Comparison of ENCODE assay signal across 8 cellular contexts in the genomic region with DNA sequence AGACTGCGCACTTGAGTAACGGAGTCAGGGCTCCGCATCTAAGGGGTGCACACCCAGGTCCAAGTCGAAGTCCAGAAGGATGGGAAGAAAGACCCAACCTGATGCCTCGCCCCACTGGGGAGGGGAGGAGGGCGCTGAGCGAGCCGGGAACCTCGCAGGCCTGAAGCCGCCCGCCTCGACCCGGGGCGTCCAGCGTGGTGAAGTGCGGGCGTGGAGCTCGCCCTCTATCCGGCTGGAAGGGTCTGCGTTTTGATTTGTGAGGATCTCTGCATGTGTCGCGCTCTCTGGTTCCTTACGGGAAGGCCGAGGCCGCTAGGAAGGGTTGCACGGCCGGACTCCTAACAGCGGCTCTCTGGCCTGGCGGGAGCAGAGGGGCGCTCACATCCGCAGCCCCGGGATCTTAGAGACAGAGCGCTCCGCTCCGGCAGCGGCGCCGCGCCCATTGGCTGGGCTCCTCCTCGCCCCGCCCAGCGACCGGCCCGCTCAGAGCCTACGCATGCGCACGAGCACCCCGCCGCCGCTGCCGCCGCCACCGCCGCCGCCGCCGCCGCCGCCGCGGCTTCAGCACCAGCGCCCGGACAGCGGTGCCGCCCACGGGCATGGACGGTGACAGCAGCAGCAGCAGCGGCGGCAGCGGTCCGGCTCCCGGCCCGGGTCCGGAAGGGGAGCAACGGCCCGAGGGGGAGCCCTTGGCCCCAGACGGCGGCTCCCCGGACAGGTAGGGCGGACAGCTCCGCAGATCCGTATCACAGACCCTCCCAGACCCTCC. TPM values are rescaled to one million over a fixed set of nuclear protein-coding genes. Genes with fewer than 3 reads are reported as not detected.
A peak's percentile ranks its signal among the peaks of the same experiment; 100 is the strongest.
DNase-seq lines count a peak whose midpoint lies in the region; ATAC-seq, FAIRE-seq and TF ChIP-seq lines count a peak whose summit lies in the region.

A gene with protein sequence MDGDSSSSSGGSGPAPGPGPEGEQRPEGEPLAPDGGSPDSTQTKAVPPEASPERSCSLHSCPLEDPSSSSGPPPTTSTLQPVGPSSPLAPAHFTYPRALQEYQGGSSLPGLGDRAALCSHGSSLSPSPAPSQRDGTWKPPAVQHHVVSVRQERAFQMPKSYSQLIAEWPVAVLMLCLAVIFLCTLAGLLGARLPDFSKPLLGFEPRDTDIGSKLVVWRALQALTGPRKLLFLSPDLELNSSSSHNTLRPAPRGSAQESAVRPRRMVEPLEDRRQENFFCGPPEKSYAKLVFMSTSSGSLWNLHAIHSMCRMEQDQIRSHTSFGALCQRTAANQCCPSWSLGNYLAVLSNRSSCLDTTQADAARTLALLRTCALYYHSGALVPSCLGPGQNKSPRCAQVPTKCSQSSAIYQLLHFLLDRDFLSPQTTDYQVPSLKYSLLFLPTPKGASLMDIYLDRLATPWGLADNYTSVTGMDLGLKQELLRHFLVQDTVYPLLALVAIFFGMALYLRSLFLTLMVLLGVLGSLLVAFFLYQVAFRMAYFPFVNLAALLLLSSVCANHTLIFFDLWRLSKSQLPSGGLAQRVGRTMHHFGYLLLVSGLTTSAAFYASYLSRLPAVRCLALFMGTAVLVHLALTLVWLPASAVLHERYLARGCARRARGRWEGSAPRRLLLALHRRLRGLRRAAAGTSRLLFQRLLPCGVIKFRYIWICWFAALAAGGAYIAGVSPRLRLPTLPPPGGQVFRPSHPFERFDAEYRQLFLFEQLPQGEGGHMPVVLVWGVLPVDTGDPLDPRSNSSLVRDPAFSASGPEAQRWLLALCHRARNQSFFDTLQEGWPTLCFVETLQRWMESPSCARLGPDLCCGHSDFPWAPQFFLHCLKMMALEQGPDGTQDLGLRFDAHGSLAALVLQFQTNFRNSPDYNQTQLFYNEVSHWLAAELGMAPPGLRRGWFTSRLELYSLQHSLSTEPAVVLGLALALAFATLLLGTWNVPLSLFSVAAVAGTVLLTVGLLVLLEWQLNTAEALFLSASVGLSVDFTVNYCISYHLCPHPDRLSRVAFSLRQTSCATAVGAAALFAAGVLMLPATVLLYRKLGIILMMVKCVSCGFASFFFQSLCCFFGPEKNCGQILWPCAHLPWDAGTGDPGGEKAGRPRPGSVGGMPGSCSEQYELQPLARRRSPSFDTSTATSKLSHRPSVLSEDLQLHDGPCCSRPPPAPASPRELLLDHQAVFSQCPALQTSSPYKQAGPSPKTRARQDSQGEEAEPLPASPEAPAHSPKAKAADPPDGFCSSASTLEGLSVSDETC (N-terminal part only) (plus strand): TSS at position 497 of the 769 bp plus-strand sequence. CDS start 103 bp downstream, at position 600.

- H3K36me3 ChIP-seq in left ventricle myocardium inferior (no peaks in the 10 kb centered on the region), upper lobe of left lung (no peaks in the 10 kb centered on the region)

- peak within 1 kb of the TSS; percentile 72 for H3K4me3 Mint-ChIP-seq in progenitor cell of endocrine pancreas (ENCODE audit: low read depth)

- peaks cover 32% of the 10 kb centered on the region for H3K4me1 ChIP-seq in left ventricle myocardium inferior
- H3K4me1 ChIP-seq in upper lobe of left lung: peaks cover 9 to 19% (median 16%) of the 10 kb centered on the region in 4 donors

- FAIRE-seq in GM12892 (lab: Jason Lieb, UNC): peak; percentile 93

- DNase-seq in GM12892 (ENCODE audit: insufficient read length) (peak; percentile 99), NCI-H146 treated with DMSO at 0.1 percent for 48 hours (lab: John Stamatoyannopoulos, UW; ENCODE audit: unreplicated experiment) (peak; percentile 56), T-helper 2 cell (peak; percentile 84 to 88 (median 86)), amniotic stem cell (lab: John Stamatoyannopoulos, UW) (peak; percentile 42), left ventricle myocardium inferior (peak; percentile 88), progenitor cell of endocrine pancreas (ENCODE audit: low spot score, unreplicated experiment) (peak; percentile 92), upper lobe of left lung (peak; percentile 87 to 99)

- peaks cover 3% of the 10 kb centered on the region for H3K4me1 Mint-ChIP-seq in progenitor cell of endocrine pancreas (ENCODE audit: low read depth)

- no peaks in the 10 kb centered on the region for H3K36me3 Mint-ChIP-seq in progenitor cell of endocrine pancreas (ENCODE audit: insufficient read depth)

- TF ChIP-seq EP300 in upper lobe of left lung (IDR thresholded peaks at IDR 0.05): no peak

- H3K4me3 ChIP-seq in left ventricle myocardium inferior (peak within 1 kb of the TSS; percentile 76), upper lobe of left lung (peak within 1 kb of the TSS; percentile 25 to 63 (median 54))

- H3K27ac Mint-ChIP-seq in progenitor cell of endocrine pancreas: peak within 1 kb of the TSS; percentile 74

- peak within 1 kb of the TSS; percentile 60 for H3K27ac ChIP-seq in left ventricle myocardium inferior (replicated peaks)
- no peak within 1 kb of the TSS for H3K27ac ChIP-seq in upper lobe of left lung

- TF ChIP-seq CTCF in left ventricle myocardium inferior (IDR thresholded peaks at IDR 0.05; ENCODE audit: borderline replicate concordance): no peak
- no peak for TF ChIP-seq CTCF in progenitor cell of endocrine pancreas (IDR thresholded peaks at IDR 0.05; ENCODE audit: unreplicated experiment)
- TF ChIP-seq CTCF in upper lobe of left lung (IDR thresholded peaks at IDR 0.05): peak in 3 of 6 experiments; percentile 10 to 28 (median 12)

- peaks cover 74% of the 10 kb centered on the region for H3K27me3 Mint-ChIP-seq in progenitor cell of endocrine pancreas

- ATAC-seq in HG02798 (IDR thresholded peaks at IDR 0.05; ENCODE audit: poor library complexity, unreplicated experiment): peak; percentile 86
- peak; percentile 76 to 96 for ATAC-seq in upper lobe of left lung (ENCODE audit: low FRiP score in 2 of 2)

- H3K9me3 ChIP-seq in left ventricle myocardium inferior (replicated peaks) (no peaks in the 10 kb centered on the region), upper lobe of left lung (no peaks in the 10 kb centered on the region)

- H3K9me3 Mint-ChIP-seq in progenitor cell of endocrine pancreas (ENCODE audit: low read depth): no peaks in the 10 kb centered on the region

- intact Hi-C loops in left ventricle myocardium inferior (cut with micrococcal nuclease): no loop called here

- H3K27me3 ChIP-seq in left ventricle myocardium inferior (ENCODE audit: low read depth) (no peaks in the 10 kb centered on the region), upper lobe of left lung (no peaks in the 10 kb centered on the region)

- WGBS in upper lobe of left lung, 2 donors: 9 to 15% methylated on average over 18 to 21 of the region's 82 CpGs

- no peak for TF ChIP-seq POLR2A in GM12892 (IDR thresholded peaks at IDR 0.05; ENCODE audit: low read depth, low read length)
- no peak for TF ChIP-seq POLR2A in upper lobe of left lung (IDR thresholded peaks at IDR 0.05)

RNA-seq across cellular contexts. Expression of the gene that starts here (rescaled TPM):
- polyA plus RNA-seq in GM12892 (2012; ENCODE audit: missing spikeins): not detected
- total RNA-seq in left ventricle myocardium inferior (3.0 TPM), progenitor cell of endocrine pancreas (1.0 and 3.2 TPM in 2 replicates), upper lobe of left lung (1 to 10 TPM in 2 of 6 donors, under 1 TPM in 4; under 0.01 to 3.5 (median 0.13) TPM)

Comparison
In these comparisons a context has a peak if more than half of its experiments do, and no peak if none do; other contexts are left out.
1. DNase-seq: peak in every context shown above with its lines; median percentile 99 in GM12892; 93 in upper lobe of left lung; 92 in progenitor cell of endocrine pancreas; 88 in left ventricle myocardium inferior; 86 in T-helper 2 cell; 56 in NCI-H146 treated with DMSO at 0.1 percent for 48 hours; 42 in amniotic stem cell.